8 cellular contexts compared by ENCODE assay signal in the genomic region with DNA sequence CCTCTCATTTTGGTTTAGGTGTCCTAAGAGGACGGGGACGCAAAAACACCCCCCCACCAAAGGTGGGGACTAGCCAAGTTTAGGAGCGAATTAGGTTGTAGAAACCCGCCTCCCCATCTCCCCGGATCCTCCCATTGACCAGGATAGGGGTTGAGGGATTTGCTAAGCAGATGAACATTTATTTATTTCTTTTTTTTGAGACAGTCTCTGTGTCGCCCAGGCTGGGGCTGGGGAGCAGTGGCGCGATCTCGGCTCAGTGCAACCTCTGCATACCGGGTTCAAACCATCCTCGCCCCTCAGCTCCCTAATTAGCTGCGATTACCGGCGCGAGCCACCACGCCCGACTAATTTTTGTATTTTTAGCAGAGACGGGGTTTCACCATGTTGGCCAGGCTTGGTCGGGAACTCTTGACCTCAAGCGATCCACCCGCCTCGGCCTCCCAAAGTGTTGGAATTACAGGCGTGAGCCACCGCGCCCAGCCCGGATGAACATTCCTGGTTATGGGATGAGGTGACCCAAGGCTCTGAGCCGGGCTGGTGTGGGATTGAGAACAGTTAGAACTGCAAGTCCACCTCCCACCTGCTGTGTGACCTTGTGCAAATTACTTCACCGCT. TPM values are rescaled to one million over a fixed set of nuclear protein-coding genes. Genes with fewer than 3 reads are reported as not detected.
DNase-seq lines count a peak whose midpoint lies in the region; ATAC-seq and TF ChIP-seq lines count a peak whose summit lies in the region.

No MANE protein-coding gene starts in this region.

- no peak for ATAC-seq in esophagus mucosa

- H3K36me3 ChIP-seq in breast epithelium: no peaks in the 10 kb centered on the region

- intact Hi-C loops in breast epithelium (cut with DNase I; ENCODE audit: low total_unique reads): loop anchor here (2.0 kb wide), 1 partner anchor 20 kb away; a partner anchor contains a TSS

- TF ChIP-seq CTCF in breast epithelium (IDR thresholded peaks at IDR 0.05) (no peak), GM20000 (IDR thresholded peaks at IDR 0.05; ENCODE audit: extremely low read depth, missing control alignments) (no peak)

- peak overlapping the region; percentile 85 to 92 (median 88) for H3K4me3 ChIP-seq in breast epithelium

- no peak for TF ChIP-seq POLR2A in breast epithelium (IDR thresholded peaks at IDR 0.05)

- no peaks in the 10 kb centered on the region for H3K9me3 ChIP-seq in breast epithelium

- peaks cover 4 to 19% of the 10 kb centered on the region in 2 donors for H3K4me1 ChIP-seq in breast epithelium

- H3K27me3 ChIP-seq in breast epithelium (no peaks in the 10 kb centered on the region), layer of hippocampus (ENCODE audit: control insufficient read depth, insufficient read depth, low read length) (no peaks in the 10 kb centered on the region)

- DNase-seq in GM03348 (ENCODE audit: low spot score) (peak; percentile 69), M059J (ENCODE audit: low read depth) (peak; percentile 59), breast epithelium (ENCODE audit: low spot score in 2 of 2) (peak in 1 of 2 donors; percentile 20), stromal cell of bone marrow (ENCODE audit: low read depth) (peak; percentile 35), GM20000 (ENCODE audit: low spot score) (no peak), NCI-H345 (lab: John Stamatoyannopoulos, UW) (no peak)

- peak overlapping the region; percentile 98 to 99 for H3K27ac ChIP-seq in breast epithelium
- peak overlapping the region; percentile 99 for H3K27ac ChIP-seq in layer of hippocampus (ENCODE audit: low read depth, low read length)

RNA-seq across cellular contexts. Expression of a gene that starts 0.9 kb away (rescaled TPM):
- total RNA-seq in M059J (2014; rRNA removed; shearing (Covaris generic)): 152 and 204 TPM in 2 replicates
- total RNA-seq in breast epithelium (100 to 1,000 TPM; 145 to 198 (median 175) TPM), esophagus mucosa (168 TPM)

RNA-seq across cellular contexts. Expression of a gene that starts 19.4 kb away (rescaled TPM):
- 12.0 and 12.8 TPM in 2 replicates for total RNA-seq in M059J (2014; rRNA removed; shearing (Covaris generic))
- total RNA-seq in breast epithelium (10 to 100 TPM; 10.2 to 21.8 (median 16.4) TPM), esophagus mucosa (7.9 TPM)

RNA-seq across cellular contexts. Expression of a gene that starts 51.0 kb away (rescaled TPM):
- total RNA-seq in M059J (2014; rRNA removed; shearing (Covaris generic)): 8.0 and 8.9 TPM in 2 replicates
- total RNA-seq in breast epithelium (10 to 100 TPM in 1 of 3 donors, 1 to 10 TPM in 2; 5.8 to 14.0 (median 7.2) TPM), esophagus mucosa (5.7 TPM)

Comparison
In these comparisons a context has a peak if more than half of its experiments do, and no peak if none do; other contexts are left out.
1. DNase-seq: peak in GM03348 (single experiment), M059J (single experiment) and stromal cell of bone marrow (single experiment); none in GM20000 (single experiment) and NCI-H345 (single experiment).